14 cellular contexts compared by ENCODE assay signal in the genomic region with DNA sequence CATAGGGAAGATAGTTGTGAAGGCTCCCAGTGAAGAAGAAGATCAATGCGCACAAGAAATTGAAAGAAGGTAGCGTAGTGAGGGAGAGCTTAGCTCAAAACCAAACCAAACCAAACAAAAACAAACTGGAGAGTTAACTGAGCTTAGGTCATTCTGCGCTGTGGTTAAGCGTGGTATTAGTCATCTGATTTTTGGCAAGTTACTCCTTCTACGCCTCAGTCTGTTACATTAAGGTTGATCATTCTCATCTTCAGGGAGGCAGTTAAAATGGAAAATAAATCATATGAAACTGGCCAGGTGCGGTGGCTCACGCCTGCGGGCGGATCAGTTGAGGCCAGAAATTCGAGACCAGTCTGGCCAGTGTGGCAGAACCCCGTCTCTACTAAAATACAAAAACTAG.
DNase-seq lines count a peak whose midpoint lies in the region; ATAC-seq and TF ChIP-seq lines count a peak whose summit lies in the region.
"Had no signal": no experiment of that assay in that cellular context is flagged by ENCODE, and none has a peak within 500 bp of the region (broad histone marks: within the 10 kb centered on the region; RNA-seq: fewer than 3 reads in every experiment).

No MANE protein-coding gene starts in this region.

- H2AK5ac ChIP-seq in trophoblast cell (ENCODE audit: low read length), result no peak overlapping the region

- TF ChIP-seq CTCF in foreskin keratinocyte (conservative IDR thresholded peaks at IDR 0.05), result no peak

- H3K23ac ChIP-seq in trophoblast cell (ENCODE audit: low read length), result no peak overlapping the region

- peak; percentile 12 for ATAC-seq in foreskin keratinocyte
- ATAC-seq in left cardiac atrium, result no peak

- no CpG with 5 or more reads among the region's 11 CpGs for WGBS in trophoblast cell (ENCODE audit: extremely low coverage, insufficient coverage, insufficient read length)

- no peaks in the 10 kb centered on the region for H3K36me3 ChIP-seq in trophoblast cell (ENCODE audit: control insufficient read depth in 1 of 2, insufficient read depth in 2 of 2, low read length in 2 of 2)
- H3K36me3 ChIP-seq: BE2C, vagina had no signal

- H3K9me3 ChIP-seq in trophoblast cell (ENCODE audit: insufficient read depth, low read depth, low read length), result no peaks in the 10 kb centered on the region
- H3K9me3 ChIP-seq: BE2C, vagina had no signal

- no peaks in the 10 kb centered on the region for H3K79me1 ChIP-seq in trophoblast cell (ENCODE audit: low read length)

- no peak overlapping the region for H3K4ac ChIP-seq in trophoblast cell (ENCODE audit: low read depth, low read length)

- H3K4me1 ChIP-seq in foreskin keratinocyte, result no peaks in the 10 kb centered on the region
- no peaks in the 10 kb centered on the region for H3K4me1 ChIP-seq in trophoblast cell (ENCODE audit: control insufficient read depth in 1 of 2, insufficient read depth in 2 of 2, low read length in 2 of 2)
- H3K4me1 ChIP-seq: BE2C, vagina had no signal

- H3K18ac ChIP-seq in trophoblast cell (ENCODE audit: low read length), result no peak overlapping the region

- H4K8ac ChIP-seq in trophoblast cell (ENCODE audit: low read depth, low read length), result no peak overlapping the region

- H3K27me3 ChIP-seq in foreskin keratinocyte, result no peaks in the 10 kb centered on the region
- H3K27me3 ChIP-seq in trophoblast cell (ENCODE audit: insufficient read depth, low read length), result no peaks in the 10 kb centered on the region
- H3K27me3 ChIP-seq: BE2C, vagina had no signal

- peak; percentile 96 for DNase-seq in Daoy (ENCODE audit: low read depth)
- DNase-seq in HPDE6-E6E7 (ENCODE audit: extremely low spot score), result peak; percentile 28
- peak; percentile 30 for DNase-seq in amniotic stem cell (lab: John Stamatoyannopoulos, UW)
- peak in 1 of 2 donors; percentile 40 for DNase-seq in foreskin keratinocyte
- DNase-seq in DMS79 (lab: John Stamatoyannopoulos, UW), result no peak
- DNase-seq in activated CD4-positive, alpha-beta T cell treated with anti-CD3 and anti-CD28 coated beads for 4 hours, result no peak
- DNase-seq in left cardiac atrium, result no peak
- no peak for DNase-seq in trophoblast cell
- DNase-seq: activated B cell treated with CpG ODN at 0.5 μM for 24 hours; BE2C; NCI-H2171; stimulated activated naive CD4-positive, alpha-beta T cell had no signal

- no peak overlapping the region for H3K14ac ChIP-seq in trophoblast cell (ENCODE audit: low read length)

- H3K9ac ChIP-seq in trophoblast cell (ENCODE audit: low read length), result no peak overlapping the region

- H4K12ac ChIP-seq in trophoblast cell (ENCODE audit: low read depth, low read length), result no peak overlapping the region

- H3K79me2 ChIP-seq in trophoblast cell (ENCODE audit: control insufficient read depth, insufficient read depth, low read length, poor library complexity), result no peaks in the 10 kb centered on the region

- no peak overlapping the region for H2AFZ ChIP-seq in trophoblast cell (ENCODE audit: insufficient read depth, low read length, poor library complexity)

- intact Hi-C loops in left cardiac atrium (cut with DNase I), result no loop called here

- no peak overlapping the region for H2BK120ac ChIP-seq in trophoblast cell (ENCODE audit: insufficient read depth, low read length, poor library complexity)

- no peak overlapping the region for H4K91ac ChIP-seq in trophoblast cell (ENCODE audit: low read depth, low read length)

- no peak overlapping the region for H3K4me3 ChIP-seq in trophoblast cell (ENCODE audit: low read depth, low read length)
- H3K4me3 ChIP-seq: SK-N-MC, vagina had no signal

- no peak overlapping the region for H2BK12ac ChIP-seq in trophoblast cell (ENCODE audit: low read length)

- no peak overlapping the region for H2BK5ac ChIP-seq in trophoblast cell (ENCODE audit: low read depth, low read length, poor library complexity)

- no peak overlapping the region for H3K27ac ChIP-seq in foreskin keratinocyte
- H3K27ac ChIP-seq in trophoblast cell (ENCODE audit: low read depth, low read length), result no peak overlapping the region
- H3K27ac ChIP-seq: SK-N-MC, vagina had no signal

- H3K4me2 ChIP-seq in trophoblast cell (ENCODE audit: low read length), result no peak overlapping the region

Comparison
In these comparisons a context has a peak if more than half of its experiments do, and no peak if none do; other contexts are left out.
1. DNase-seq: peak in Daoy (single experiment), HPDE6-E6E7 (single experiment) and amniotic stem cell (single experiment); none in DMS79 (single experiment), activated CD4-positive, alpha-beta T cell treated with anti-CD3 and anti-CD28 coated beads for 4 hours (0 of 2), left cardiac atrium (single experiment) and trophoblast cell (0 of 2).